1 cellular context compared by ENCODE assay signal in genomic region chr11:45185228-45185729, GRCh38.
A peak's percentile ranks its signal among the peaks of the same experiment; 100 is the strongest.
TF ChIP-seq lines count a peak whose summit lies in the region.

No MANE protein-coding gene starts in this region.

TF ChIP-seq in K562, 482 proteins besides CTCF, POLR2A, EP300 and RAD21 (continued from another document and continues in another):
- TF ChIP-seq ZBTB40 (IDR thresholded peaks at IDR 0.05): no peak
- no peak for TF ChIP-seq ZBTB40 (CRISPR knock-in tag; IDR thresholded peaks at IDR 0.05)
- TF ChIP-seq MYBL2 (IDR thresholded peaks at IDR 0.05; ENCODE audit: low read depth): no peak
- no peak for TF ChIP-seq MYBL2 (CRISPR knock-in tag; IDR thresholded peaks at IDR 0.05; ENCODE audit: borderline replicate concordance)
- peak; percentile 39 to 87 for TF ChIP-seq AFF1 (IDR thresholded peaks at IDR 0.05; ENCODE audit: low read depth in 1 of 2, partially characterized antibody in 2 of 2)
- TF ChIP-seq ZFX (CRISPR knock-in tag; IDR thresholded peaks at IDR 0.05): no peak
- peak; percentile 45; the same call in 1 of the 2 replicates for TF ChIP-seq ZBTB9 (CRISPR knock-in tag; IDR thresholded peaks at IDR 0.05)
- TF ChIP-seq NCOA1 (IDR thresholded peaks at IDR 0.05; ENCODE audit: low read depth): peak; percentile 85
- TF ChIP-seq SRSF7 (optimal IDR thresholded peaks at IDR 0.05; ENCODE audit: low read depth, low read length): no peak
- TF ChIP-seq ZBTB2 (IDR thresholded peaks at IDR 0.05): peak; percentile 85
- TF ChIP-seq STAT5A (IDR thresholded peaks at IDR 0.05; ENCODE audit: borderline replicate concordance, low read length): peak; percentile 97
- 0 out of 2 replicates have a peak, but pooled peaks have one; percentile 34 for TF ChIP-seq FOXJ2 (tag; IDR thresholded peaks at IDR 0.05)
- peak; percentile 86 for TF ChIP-seq CC2D1A (IDR thresholded peaks at IDR 0.05)
- no peak for TF ChIP-seq KDM4B (IDR thresholded peaks at IDR 0.05; ENCODE audit: borderline replicate concordance in 2 of 2, low read depth in 1 of 2)
- peak; percentile 75 for TF ChIP-seq CREM (IDR thresholded peaks at IDR 0.05; ENCODE audit: low read depth)
- TF ChIP-seq ELF1 (tag; IDR thresholded peaks at IDR 0.05): peak; percentile 48; the same call in 1 of the 2 replicates
- TF ChIP-seq POLR2AphosphoS5 (IDR thresholded peaks at IDR 0.05; ENCODE audit: control insufficient read depth, insufficient read depth, low read depth, low read length): peak; percentile 66
- no peak for TF ChIP-seq ZNF778 (CRISPR knock-in tag; IDR thresholded peaks at IDR 0.05)
- TF ChIP-seq BHLHE40 (IDR thresholded peaks at IDR 0.05; ENCODE audit: low read length): peak; percentile 27; the same call in 1 of the 2 replicates
- TF ChIP-seq MTA3 (IDR thresholded peaks at IDR 0.05; ENCODE audit: borderline replicate concordance): peak; percentile 49; the same call in 1 of the 2 replicates
- peak in 1 of 2 experiments; percentile 88; a peak in 2 of 4 replicates for TF ChIP-seq ZMIZ1 (IDR thresholded peaks at IDR 0.05; ENCODE audit: low read depth in 2 of 2, low read length in 2 of 2)
- TF ChIP-seq PYGO2 (tag; IDR thresholded peaks at IDR 0.05): peak; percentile 79
- TF ChIP-seq TOE1 (IDR thresholded peaks at IDR 0.05; ENCODE audit: borderline replicate concordance): peak; percentile 77; the same call in 1 of the 2 replicates
- TF ChIP-seq TOE1 (CRISPR knock-in tag; IDR thresholded peaks at IDR 0.05; ENCODE audit: borderline replicate concordance, low read depth): no peak
- TF ChIP-seq HDAC3 (IDR thresholded peaks at IDR 0.05; ENCODE audit: borderline replicate concordance, partially characterized antibody): peak; percentile 92
- no peak for TF ChIP-seq NFRKB (IDR thresholded peaks at IDR 0.05; ENCODE audit: low read depth)
- TF ChIP-seq ATF4 (CRISPR knock-in tag; IDR thresholded peaks at IDR 0.05): peak; percentile 56; the same call in 1 of the 2 replicates
- TF ChIP-seq JUN (IDR thresholded peaks at IDR 0.05; ENCODE audit: borderline replicate concordance, low read depth, low read length): peak; percentile 67; the same call in 1 of the 2 replicates
- no peak for TF ChIP-seq JUN (CRISPR knock-in tag; IDR thresholded peaks at IDR 0.05; ENCODE audit: borderline replicate concordance)
- TF ChIP-seq NUFIP1 (IDR thresholded peaks at IDR 0.05; ENCODE audit: partially characterized antibody): no peak
- TF ChIP-seq TAL1 (IDR thresholded peaks at IDR 0.05): peak; percentile 97
- TF ChIP-seq FOXO4 (CRISPR knock-in tag; IDR thresholded peaks at IDR 0.05): no peak
- TF ChIP-seq HBP1 (CRISPR knock-in tag; IDR thresholded peaks at IDR 0.05): peak; percentile 57; the same call in 1 of the 2 replicates
- TF ChIP-seq PML (IDR thresholded peaks at IDR 0.05; ENCODE audit: low read length): peak; percentile 93
- TF ChIP-seq BCL6 (CRISPR knock-in tag; IDR thresholded peaks at IDR 0.05): peak; percentile 93; the same call in 1 of the 2 replicates
- no peak for TF ChIP-seq ZSCAN32 (CRISPR knock-in tag; IDR thresholded peaks at IDR 0.05)
